8 cellular contexts compared by ENCODE assay signal in genomic region chr19:39430675-39431593, GRCh38. TPM values are rescaled to one million over a fixed set of nuclear protein-coding genes. Genes with fewer than 3 reads are reported as not detected.
DNase-seq lines count a peak whose midpoint lies in the region; ATAC-seq and TF ChIP-seq lines count a peak whose summit lies in the region.

No MANE protein-coding gene starts in this region.

- intact Hi-C loops in MCF 10A (cut with micrococcal nuclease): loop anchor here (2.0 kb wide), 1 partner anchor 40 kb away; the partner anchor contains the start of genes MED29 and PAF1

- peaks cover 23 to 45% (median 45%) of the 10 kb centered on the region in 3 donors for H3K4me1 Mint-ChIP-seq in T-cell
- no peaks in the 10 kb centered on the region for H3K4me1 Mint-ChIP-seq in MCF 10A (ENCODE audit: insufficient read depth, unreplicated experiment)
- peaks cover 25% of the 10 kb centered on the region for H3K4me1 Mint-ChIP-seq in mesothelial cell of epicardium
- peaks cover 25% of the 10 kb centered on the region for H3K4me1 Mint-ChIP-seq in type B pancreatic cell (ENCODE audit: unreplicated experiment)
- peaks cover 12 to 42% (median 28%) of the 10 kb centered on the region in 4 donors for H3K4me1 Mint-ChIP-seq in naive thymus-derived CD8-positive, alpha-beta T cell

- CTCF ChIA-PET in T-cell (lab: Charles Lee): interaction anchor here in 1 of 2 donors (0.6 kb wide), 1 partner anchor 19 kb away, joined by 3 read pairs; no protein-coding TSS in a partner anchor
- CTCF ChIA-PET in MCF 10A (lab: Yijun Ruan, JAX): no interaction called here

- H3K9me3 Mint-ChIP-seq in T-cell (no peaks in the 10 kb centered on the region), MCF 10A (ENCODE audit: unreplicated experiment) (no peaks in the 10 kb centered on the region), mesothelial cell of epicardium (no peaks in the 10 kb centered on the region), type B pancreatic cell (no peaks in the 10 kb centered on the region)
- no peaks in the 10 kb centered on the region for H3K9me3 Mint-ChIP-seq in naive thymus-derived CD8-positive, alpha-beta T cell

- H3K27me3 Mint-ChIP-seq in T-cell: no peaks in the 10 kb centered on the region
- no peaks in the 10 kb centered on the region for H3K27me3 Mint-ChIP-seq in MCF 10A (ENCODE audit: insufficient read depth, unreplicated experiment)
- H3K27me3 Mint-ChIP-seq in mesothelial cell of epicardium (ENCODE audit: low read depth): no peaks in the 10 kb centered on the region
- H3K27me3 Mint-ChIP-seq in type B pancreatic cell: peaks cover 3% of the 10 kb centered on the region
- peaks cover 0 to 3% (median 0%) of the 10 kb centered on the region in 5 donors for H3K27me3 Mint-ChIP-seq in naive thymus-derived CD8-positive, alpha-beta T cell

- ATAC-seq in T-cell (replicated peaks in 1 of 4) (peak; percentile 53 to 64 (median 54)), GM18868 (IDR thresholded peaks at IDR 0.05; ENCODE audit: unreplicated experiment) (no peak)
- ATAC-seq in naive thymus-derived CD8-positive, alpha-beta T cell: no peak

- TSS peak; percentile 49 for BruUV-seq in MCF 10A (replicated peaks; lab: Mats Ljungman, UMichigan)

- TF ChIP-seq CTCF in MCF 10A (IDR thresholded peaks at IDR 0.05; ENCODE audit: unreplicated experiment) (no peak), mesothelial cell of epicardium (IDR thresholded peaks at IDR 0.05; ENCODE audit: unreplicated experiment) (no peak), type B pancreatic cell (conservative IDR thresholded peaks at IDR 0.05) (no peak)

- POLR2A ChIA-PET in T-cell (lab: Charles Lee) (interaction anchor here in 1 of 2 donors (1.0 kb wide), 1 partner anchor 27 kb away, joined by 6 read pairs; no protein-coding TSS in a partner anchor), MCF 10A (lab: Yijun Ruan, JAX) (interaction anchor here (0.8 to 5.1 kb wide), 6 partner anchors 14 to 40 kb away, joined by 5 to 42 read pairs (median 8); partner anchors contain the start of genes MED29, PAF1, PLEKHG2 and SUPT5H)
- POLR2A ChIA-PET in naive thymus-derived CD8-positive, alpha-beta T cell (lab: Charles Lee): interaction anchor here (1.0 kb wide), 1 partner anchor 39 kb away, joined by 4 read pairs; no protein-coding TSS in a partner anchor

- H3K4me3 Mint-ChIP-seq in T-cell (peak overlapping the region in 2 of 3 donors; percentile 48 to 62), MCF 10A (ENCODE audit: unreplicated experiment) (peak overlapping the region; percentile 38), mesothelial cell of epicardium (no peak overlapping the region), type B pancreatic cell (peak overlapping the region; percentile 22)
- peak overlapping the region in 2 of 10 donors; percentile 28 to 48 for H3K4me3 Mint-ChIP-seq in naive thymus-derived CD8-positive, alpha-beta T cell

- DNase-seq in ELR (ENCODE audit: low read depth) (peak; percentile 99), HK-2 (ENCODE audit: unreplicated experiment) (peak; percentile 81), T-cell (peak in 30 of 34 experiments; percentile 25 to 78 (median 58)), MCF 10A (ENCODE audit: unreplicated experiment) (peak; percentile 98), mesothelial cell of epicardium (ENCODE audit: low spot score in 2 of 2, unreplicated experiment in 2 of 2) (no peak), type B pancreatic cell (ENCODE audit: extremely low spot score, unreplicated experiment) (no peak)
- DNase-seq in naive thymus-derived CD8-positive, alpha-beta T cell: no peak

- H3K36me3 Mint-ChIP-seq in T-cell (peaks cover 22% of the 10 kb centered on the region), MCF 10A (ENCODE audit: insufficient read depth, unreplicated experiment) (peaks cover 61% of the 10 kb centered on the region), mesothelial cell of epicardium (peaks cover 20% of the 10 kb centered on the region), type B pancreatic cell (peaks cover 17% of the 10 kb centered on the region)
- peaks cover 0 to 38% (median 12%) of the 10 kb centered on the region in 3 donors for H3K36me3 Mint-ChIP-seq in naive thymus-derived CD8-positive, alpha-beta T cell

- H3K27ac Mint-ChIP-seq in T-cell (peak overlapping the region; percentile 86 to 88), MCF 10A (ENCODE audit: low read depth, unreplicated experiment) (peak overlapping the region; percentile 71), mesothelial cell of epicardium (peak overlapping the region; percentile 78), type B pancreatic cell (peak overlapping the region; percentile 71)
- H3K27ac Mint-ChIP-seq in naive thymus-derived CD8-positive, alpha-beta T cell: peak overlapping the region in 5 of 10 donors; percentile 3 to 63 (median 53)

RNA-seq across cellular contexts. Expression of gene RPS16, which starts 4.8 kb away (rescaled TPM):
- total RNA-seq in T-cell (1,000 to 10,000 TPM; 3,669 to 4,521 (median 4,268) TPM), MCF 10A (2022) (2,837 and 2,909 TPM in 2 replicates), mesothelial cell of epicardium (1,616 to 1,722 TPM (median 1,707 TPM) in 3 replicates), type B pancreatic cell (ENCODE audit: low replicate concordance) (2,174 and 2,175 TPM in 2 replicates)
- total RNA-seq in naive thymus-derived CD8-positive, alpha-beta T cell: 1,000 to 10,000 TPM; 3,730 to 3,760 TPM
- polyA plus RNA-seq in naive thymus-derived CD8-positive, alpha-beta T cell: 1,000 to 10,000 TPM; 2,588 to 2,812 (median 2,742) TPM

RNA-seq across cellular contexts. Expression of gene SUPT5H, which starts 14.4 kb away (rescaled TPM):
- total RNA-seq in T-cell (100 to 1,000 TPM; 180 to 301 (median 194) TPM), MCF 10A (2022) (122 and 165 TPM in 2 replicates), mesothelial cell of epicardium (127 to 136 TPM (median 129 TPM) in 3 replicates), type B pancreatic cell (ENCODE audit: low replicate concordance) (142 and 144 TPM in 2 replicates)
- 100 to 1,000 TPM; 185 to 196 TPM for total RNA-seq in naive thymus-derived CD8-positive, alpha-beta T cell
- polyA plus RNA-seq in naive thymus-derived CD8-positive, alpha-beta T cell: 100 to 1,000 TPM in 1 of 3 donors, 10 to 100 TPM in 2; 79.9 to 115 (median 96.6) TPM

RNA-seq across cellular contexts. Expression of gene PLEKHG2, which starts 18.5 kb away (rescaled TPM):
- 10 to 100 TPM; 25.2 to 88.1 (median 36.7) TPM for total RNA-seq in T-cell
- total RNA-seq in MCF 10A (2022): 19.2 and 19.6 TPM in 2 replicates
- total RNA-seq in mesothelial cell of epicardium: 160 to 172 TPM (median 164 TPM) in 3 replicates
- total RNA-seq in type B pancreatic cell (ENCODE audit: low replicate concordance): 32.9 and 86.7 TPM in 2 replicates
- total RNA-seq in naive thymus-derived CD8-positive, alpha-beta T cell: 10 to 100 TPM; 14.3 to 23.8 TPM
- polyA plus RNA-seq in naive thymus-derived CD8-positive, alpha-beta T cell: 1 to 10 TPM; 4.2 to 5.0 (median 4.8) TPM

RNA-seq across cellular contexts. Expression of gene ZFP36, which starts 24.3 kb away (rescaled TPM):
- total RNA-seq in T-cell (1,000 to 10,000 TPM in 1 of 5 donors, 100 to 1,000 TPM in 4; 208 to 1,013 (median 233) TPM), MCF 10A (2022) (83.7 and 98.4 TPM in 2 replicates), mesothelial cell of epicardium (111 to 113 TPM (median 111 TPM) in 3 replicates), type B pancreatic cell (ENCODE audit: low replicate concordance) (36.0 and 101 TPM in 2 replicates)
- 100 to 1,000 TPM; 184 to 188 TPM for total RNA-seq in naive thymus-derived CD8-positive, alpha-beta T cell
- 100 to 1,000 TPM in 2 of 3 donors, 10 to 100 TPM in 1; 70.4 to 137 (median 109) TPM for polyA plus RNA-seq in naive thymus-derived CD8-positive, alpha-beta T cell

RNA-seq across cellular contexts. Expression of gene MED29, which starts 39.8 kb away (rescaled TPM):
- total RNA-seq in T-cell (10 to 100 TPM; 42.0 to 48.7 (median 47.0) TPM), MCF 10A (2022) (24.3 and 31.7 TPM in 2 replicates), mesothelial cell of epicardium (35.6 to 39.2 TPM (median 36.1 TPM) in 3 replicates), type B pancreatic cell (ENCODE audit: low replicate concordance) (37.3 and 40.8 TPM in 2 replicates)
- 10 to 100 TPM; 53.8 to 59.0 TPM for total RNA-seq in naive thymus-derived CD8-positive, alpha-beta T cell
- polyA plus RNA-seq in naive thymus-derived CD8-positive, alpha-beta T cell: 10 to 100 TPM; 48.1 to 71.4 (median 59.6) TPM

Comparison
In these comparisons a context has a peak if more than half of its experiments do, and no peak if none do; other contexts are left out.
1. DNase-seq: peak in ELR (single experiment), HK-2 (single experiment), T-cell (30 of 34) and MCF 10A (single experiment); none in mesothelial cell of epicardium (0 of 2), type B pancreatic cell (single experiment) and naive thymus-derived CD8-positive, alpha-beta T cell (0 of 10).
2. ATAC-seq: peak in T-cell (4 of 4); none in naive thymus-derived CD8-positive, alpha-beta T cell (0 of 2) and GM18868 (single experiment).